24 cellular contexts compared by ENCODE assay signal in genomic region chr20:1633535-1633934, GRCh38. TPM values are rescaled to one million over a fixed set of nuclear protein-coding genes. Genes with fewer than 3 reads are reported as not detected.
DNase-seq lines count a peak whose midpoint lies in the region; ATAC-seq and TF ChIP-seq lines count a peak whose summit lies in the region.
"Had no signal": no experiment of that assay in that cellular context is flagged by ENCODE, and none has a peak within 500 bp of the region (broad histone marks: within the 10 kb centered on the region; RNA-seq: fewer than 3 reads in every experiment).

No MANE protein-coding gene starts in this region.

- BruUV-seq in mammary epithelial cell (replicated peaks; lab: Mats Ljungman, UMichigan), result no TSS peak

- no peaks in the 10 kb centered on the region for H3K36me3 ChIP-seq in mammary epithelial cell (ENCODE audit: insufficient read depth, low read length)
- peaks cover 0 to 53% (median 20%) of the 10 kb centered on the region in 3 experiments for H3K36me3 ChIP-seq in naive thymus-derived CD4-positive, alpha-beta T cell (ENCODE audit: control insufficient read depth in 2 of 3, insufficient read depth in 3 of 3, low read length in 3 of 3)
- H3K36me3 ChIP-seq: BLaER1 treated with 17β-estradiol and CSF1 and Interleukin-3, amounts not matched to agents 10 nM and 100 nM; gastroesophageal sphincter; left lung; right atrium auricular region; thyroid gland had no signal

- in situ Hi-C loops in mammary epithelial cell (cut with MboI; ENCODE audit: low sequenced_read_pairs in 2 of 2), result loop anchor here in 1 of 2 donors (25.0 kb wide), 1 partner anchor 96 kb away; no protein-coding TSS in a partner anchor

- intact Hi-C loops in mammary epithelial cell (cut with micrococcal nuclease) (no loop called here), CD14-positive monocyte (cut with micrococcal nuclease) (no loop called here)
- intact Hi-C loops in naive thymus-derived CD4-positive, alpha-beta T cell (cut with micrococcal nuclease), result loop anchor here in 1 of 2 donors (1.0 kb wide), 1 partner anchor 8 kb away; no protein-coding TSS in a partner anchor

- dilution Hi-C loops in mammary epithelial cell (cut with HindIII; ENCODE audit: low sequenced_read_pairs), result loop anchor here (25.0 kb wide), 1 partner anchor 96 kb away; no protein-coding TSS in a partner anchor

- CTCF ChIA-PET in mammary epithelial cell (lab: Charles Lee; ENCODE audit: low non-redundant PET), result no interaction called here
- CTCF ChIA-PET in naive thymus-derived CD4-positive, alpha-beta T cell (lab: Charles Lee), result no interaction called here

- no peak for TF ChIP-seq CTCF in mammary epithelial cell (conservative IDR thresholded peaks at IDR 0.05 in 1 of 2, IDR thresholded peaks at IDR 0.05 in 1 of 2; ENCODE audit: extremely low read depth in 1 of 2, insufficient read depth in 1 of 2, low read depth in 1 of 2, low read length in 2 of 2)
- TF ChIP-seq CTCF in GM20000 (IDR thresholded peaks at IDR 0.05; ENCODE audit: extremely low read depth, missing control alignments), result no peak
- no peak for TF ChIP-seq CTCF in CD14-positive monocyte (IDR thresholded peaks at IDR 0.05)

- peaks cover 22% of the 10 kb centered on the region for H3K4me1 ChIP-seq in mammary epithelial cell (ENCODE audit: insufficient read depth, low read length)
- H3K4me1 ChIP-seq in naive thymus-derived CD4-positive, alpha-beta T cell (ENCODE audit: control insufficient read depth in 2 of 2, insufficient read depth in 2 of 2, low read length in 2 of 2), result peaks cover 14 to 26% of the 10 kb centered on the region in 2 donors
- H3K4me1 ChIP-seq: body of pancreas, gastroesophageal sphincter, right atrium auricular region, thyroid gland had no signal

- H3K27me3 ChIP-seq in mammary epithelial cell (ENCODE audit: insufficient read depth, low read length), result no peaks in the 10 kb centered on the region
- no peaks in the 10 kb centered on the region for H3K27me3 ChIP-seq in naive thymus-derived CD4-positive, alpha-beta T cell (ENCODE audit: control insufficient read depth in 2 of 2, insufficient read depth in 2 of 2, low read length in 2 of 2)
- H3K27me3 ChIP-seq: body of pancreas, right atrium auricular region, thyroid gland had no signal

- H3K4me2 ChIP-seq in mammary epithelial cell (ENCODE audit: insufficient read depth, low read depth, low read length), result no peak overlapping the region
- H3K4me2 ChIP-seq: BLaER1 treated with 17β-estradiol and CSF1 and Interleukin-3, amounts not matched to agents 10 nM and 100 nM had no signal

- ATAC-seq in activated T-cell treated with anti-CD3 and anti-CD28 coated beads, Interleukin-2, amount 50 U/mL, for 4 hours, result no peak
- ATAC-seq in naive thymus-derived CD4-positive, alpha-beta T cell, result no peak
- no peak for ATAC-seq in HG03432 (IDR thresholded peaks at IDR 0.05; ENCODE audit: unreplicated experiment)
- ATAC-seq: body of pancreas; gastroesophageal sphincter; left lung; stimulated activated effector memory CD8-positive, alpha-beta T cell treated with anti-CD3 and anti-CD28 coated beads, Interleukin-12 subunit alpha, Interleukin-12 subunit beta, amount 100 ng/mL, for 72 hours had no signal

- DNase-seq in activated T-cell treated with anti-CD3 and anti-CD28 coated beads, Interleukin-2, amount 50 U/mL, for 24 hours, result no peak
- DNase-seq in activated T-cell treated with anti-CD3 and anti-CD28 coated beads, Interleukin-2, amount 50 U/mL, for 4 hours, result no peak
- DNase-seq in OCI-M1 (lab: John Stamatoyannopoulos, UW) (peak; percentile 76), mammary epithelial cell (peak; percentile 10), GM20000 (ENCODE audit: low spot score) (no peak), CD14-positive monocyte (ENCODE audit: low spot score) (no peak)
- no peak for DNase-seq in naive thymus-derived CD4-positive, alpha-beta T cell
- DNase-seq: activated CD4-positive, CD25-positive, alpha-beta regulatory T cell treated with anti-CD3 and anti-CD28 coated beads, Interleukin-2, amount 50 U/mL, for 72 hours; activated CD8-positive, alpha-beta memory T cell treated with anti-CD3 and anti-CD28 coated beads, Interleukin-2, amount 50 U/mL, for 4 hours; activated naive CD4-positive, alpha-beta T cell; body of pancreas; left lung; NCI-H1092; NCI-H2081; NCI-H510A treated with DMSO at 0.1 percent for 48 hours; thyroid gland had no signal

- no peaks in the 10 kb centered on the region for H3K9me3 Mint-ChIP-seq in activated T-cell treated with anti-CD3 and anti-CD28 coated beads, Interleukin-2, amount 50 U/mL, for 24 hours
- no peaks in the 10 kb centered on the region for H3K9me3 Mint-ChIP-seq in activated T-cell treated with anti-CD3 and anti-CD28 coated beads, Interleukin-2, amount 50 U/mL, for 4 hours
- no peaks in the 10 kb centered on the region for H3K9me3 Mint-ChIP-seq in naive thymus-derived CD4-positive, alpha-beta T cell
- H3K9me3 Mint-ChIP-seq in CD14-positive monocyte, result peaks cover 0 to 1% (median 0%) of the 10 kb centered on the region in 7 donors
- H3K9me3 Mint-ChIP-seq: IgD-negative memory B cell; stimulated activated effector memory CD8-positive, alpha-beta T cell treated with anti-CD3 and anti-CD28 coated beads, Interleukin-12 subunit alpha, Interleukin-12 subunit beta, amount 100 ng/mL, for 72 hours had no signal

- no peaks in the 10 kb centered on the region for H4K20me1 ChIP-seq in mammary epithelial cell (ENCODE audit: insufficient read depth, low read length)
- H4K20me1 ChIP-seq: BLaER1 treated with 17β-estradiol and CSF1 and Interleukin-3, amounts not matched to agents 10 nM and 100 nM had no signal

- no peak overlapping the region for H3K4me3 Mint-ChIP-seq in activated T-cell treated with anti-CD3 and anti-CD28 coated beads, Interleukin-2, amount 50 U/mL, for 24 hours
- H3K4me3 Mint-ChIP-seq in activated T-cell treated with anti-CD3 and anti-CD28 coated beads, Interleukin-2, amount 50 U/mL, for 4 hours, result no peak overlapping the region
- peak overlapping the region in 4 of 10 donors; percentile 14 to 42 (median 20) for H3K4me3 Mint-ChIP-seq in naive thymus-derived CD4-positive, alpha-beta T cell
- no peak overlapping the region for H3K4me3 Mint-ChIP-seq in CD14-positive monocyte
- H3K4me3 Mint-ChIP-seq: IgD-negative memory B cell; stimulated activated effector memory CD8-positive, alpha-beta T cell treated with anti-CD3 and anti-CD28 coated beads, Interleukin-12 subunit alpha, Interleukin-12 subunit beta, amount 100 ng/mL, for 72 hours had no signal

- H3K9me3 ChIP-seq in mammary epithelial cell (replicated peaks; ENCODE audit: insufficient read depth, low read length), result no peaks in the 10 kb centered on the region
- no peaks in the 10 kb centered on the region for H3K9me3 ChIP-seq in naive thymus-derived CD4-positive, alpha-beta T cell (ENCODE audit: control insufficient read depth in 2 of 3, low read length in 3 of 3)
- H3K9me3 ChIP-seq: BLaER1 treated with 17β-estradiol and CSF1 and Interleukin-3, amounts not matched to agents 10 nM and 100 nM; body of pancreas; gastroesophageal sphincter; left lung; right atrium auricular region; thyroid gland had no signal

- POLR2A ChIA-PET in naive thymus-derived CD4-positive, alpha-beta T cell (lab: Charles Lee), result no interaction called here

- H3K79me2 ChIP-seq in mammary epithelial cell (ENCODE audit: insufficient read depth, low read length), result no peaks in the 10 kb centered on the region

- no peak overlapping the region for H3K27ac ChIP-seq in mammary epithelial cell (ENCODE audit: insufficient read depth, low read depth, low read length)
- peak overlapping the region; percentile 42 for H3K27ac ChIP-seq in naive thymus-derived CD4-positive, alpha-beta T cell (ENCODE audit: low read depth, low read length)
- H3K27ac ChIP-seq: BLaER1 treated with 17β-estradiol and CSF1 and Interleukin-3, amounts not matched to agents 10 nM and 100 nM; body of pancreas; gastroesophageal sphincter; left lung; right atrium auricular region; thyroid gland had no signal

- peak overlapping the region; percentile 8 for H3K27ac Mint-ChIP-seq in activated T-cell treated with anti-CD3 and anti-CD28 coated beads, Interleukin-2, amount 50 U/mL, for 24 hours
- H3K27ac Mint-ChIP-seq in naive thymus-derived CD4-positive, alpha-beta T cell, result peak overlapping the region in 8 of 9 donors; percentile 26 to 94 (median 85)
- H3K27ac Mint-ChIP-seq in CD14-positive monocyte, result peak overlapping the region in 1 of 7 donors; percentile 57
- H3K27ac Mint-ChIP-seq: stimulated activated effector memory CD8-positive, alpha-beta T cell treated with anti-CD3 and anti-CD28 coated beads, Interleukin-12 subunit alpha, Interleukin-12 subunit beta, amount 100 ng/mL, for 72 hours had no signal

- H3K27me3 Mint-ChIP-seq in activated T-cell treated with anti-CD3 and anti-CD28 coated beads, Interleukin-2, amount 50 U/mL, for 24 hours, result no peaks in the 10 kb centered on the region
- H3K27me3 Mint-ChIP-seq in activated T-cell treated with anti-CD3 and anti-CD28 coated beads, Interleukin-2, amount 50 U/mL, for 4 hours (ENCODE audit: low read depth), result no peaks in the 10 kb centered on the region
- H3K27me3 Mint-ChIP-seq in naive thymus-derived CD4-positive, alpha-beta T cell, result no peaks in the 10 kb centered on the region
- H3K27me3 Mint-ChIP-seq in CD14-positive monocyte (ENCODE audit: low read depth in 3 of 3), result peaks cover 2 to 8% (median 3%) of the 10 kb centered on the region in 3 donors

- peaks cover 66% of the 10 kb centered on the region for H3K36me3 Mint-ChIP-seq in activated T-cell treated with anti-CD3 and anti-CD28 coated beads, Interleukin-2, amount 50 U/mL, for 24 hours (ENCODE audit: low read depth)
- peaks cover 44% of the 10 kb centered on the region for H3K36me3 Mint-ChIP-seq in activated T-cell treated with anti-CD3 and anti-CD28 coated beads, Interleukin-2, amount 50 U/mL, for 4 hours (ENCODE audit: insufficient read depth)
- H3K36me3 Mint-ChIP-seq in naive thymus-derived CD4-positive, alpha-beta T cell, result peaks cover 22 to 76% (median 52%) of the 10 kb centered on the region in 5 donors
- no peaks in the 10 kb centered on the region for H3K36me3 Mint-ChIP-seq in CD14-positive monocyte

- H3K4me1 Mint-ChIP-seq in activated T-cell treated with anti-CD3 and anti-CD28 coated beads, Interleukin-2, amount 50 U/mL, for 24 hours (ENCODE audit: low read depth), result peaks cover 78% of the 10 kb centered on the region
- peaks cover 54% of the 10 kb centered on the region for H3K4me1 Mint-ChIP-seq in activated T-cell treated with anti-CD3 and anti-CD28 coated beads, Interleukin-2, amount 50 U/mL, for 4 hours (ENCODE audit: low read depth)
- peaks cover 29 to 74% (median 46%) of the 10 kb centered on the region in 7 donors for H3K4me1 Mint-ChIP-seq in naive thymus-derived CD4-positive, alpha-beta T cell
- peaks cover 35% of the 10 kb centered on the region for H3K4me1 Mint-ChIP-seq in CD14-positive monocyte

- no peak overlapping the region for H3K9ac ChIP-seq in mammary epithelial cell (ENCODE audit: insufficient read depth, low read length)
- H3K9ac ChIP-seq: BLaER1 treated with 17β-estradiol and CSF1 and Interleukin-3, amounts not matched to agents 10 nM and 100 nM had no signal

- peak overlapping the region; percentile 27 for H2AFZ ChIP-seq in mammary epithelial cell (ENCODE audit: low read depth, low read length)

- no peak overlapping the region for H3K4me3 ChIP-seq in mammary epithelial cell (replicated peaks in 1 of 3; ENCODE audit: insufficient read depth in 1 of 3, low read depth in 2 of 3, low read length in 3 of 3)
- H3K4me3 ChIP-seq in naive thymus-derived CD4-positive, alpha-beta T cell (ENCODE audit: low read length), result no peak overlapping the region
- H3K4me3 ChIP-seq: BLaER1 treated with 17β-estradiol and CSF1 and Interleukin-3, amounts not matched to agents 10 nM and 100 nM; body of pancreas; gastroesophageal sphincter; left lung; right atrium auricular region; thyroid gland had no signal

- 69% methylated on average over 4 of the region's 4 CpGs for WGBS in mammary epithelial cell (ENCODE audit: low coverage, missing lambda C conversion rate)

RNA-seq across cellular contexts. Expression of gene SIRPB1, which starts 13.7 kb away (rescaled TPM):
- total RNA-seq in activated T-cell treated with anti-CD3 and anti-CD28 coated beads, Interleukin-2, amount 50 U/mL, for 4 hours, result under 1 TPM; 0.34 to 0.78 (median 0.73) TPM
- 1 to 10 TPM; 3.8 to 5.3 TPM for total RNA-seq in mammary epithelial cell
- polyA plus RNA-seq in mammary epithelial cell, result 2.1 TPM
- not detected for polyA minus RNA-seq in mammary epithelial cell
- 10 to 100 TPM in 3 of 5 experiments, 1 to 10 TPM in 2; 4.6 to 28.2 (median 11.9) TPM for total RNA-seq in naive thymus-derived CD4-positive, alpha-beta T cell
- polyA plus RNA-seq in naive thymus-derived CD4-positive, alpha-beta T cell, result 1 to 10 TPM; 2.2 to 7.9 TPM
- polyA plus RNA-seq in CD14-positive monocyte, result 100 to 1,000 TPM; 137 to 437 TPM

RNA-seq across cellular contexts. Expression of gene SIRPG, which starts 24.0 kb away (rescaled TPM):
- 10 to 100 TPM; 11.6 to 13.3 (median 12.0) TPM for total RNA-seq in activated T-cell treated with anti-CD3 and anti-CD28 coated beads, Interleukin-2, amount 50 U/mL, for 4 hours
- total RNA-seq in mammary epithelial cell, result not detected
- polyA plus RNA-seq in mammary epithelial cell, result 0.60 TPM
- 7.2 TPM for polyA minus RNA-seq in mammary epithelial cell
- total RNA-seq in naive thymus-derived CD4-positive, alpha-beta T cell, result 10 to 100 TPM; 25.6 to 71.7 (median 50.2) TPM
- 100 to 1,000 TPM; 197 to 198 TPM for polyA plus RNA-seq in naive thymus-derived CD4-positive, alpha-beta T cell
- polyA plus RNA-seq in CD14-positive monocyte, result under 1 TPM; 0.51 to 0.52 TPM
- total RNA-seq: body of pancreas, dermis microvascular lymphatic vessel endothelial cell, H4, right atrium auricular region, thyroid gland had no signal

Comparison
In these comparisons a context has a peak if more than half of its experiments do, and no peak if none do; other contexts are left out.
1. DNase-seq: peak in OCI-M1 (single experiment) and mammary epithelial cell (single experiment); none in activated T-cell treated with anti-CD3 and anti-CD28 coated beads, Interleukin-2, amount 50 U/mL, for 24 hours (single experiment), activated T-cell treated with anti-CD3 and anti-CD28 coated beads, Interleukin-2, amount 50 U/mL, for 4 hours (single experiment), naive thymus-derived CD4-positive, alpha-beta T cell (0 of 9), GM20000 (single experiment) and CD14-positive monocyte (single experiment).
2. RNA of gene SIRPG, which starts 24.0 kb away (total RNA-seq): 25.6 to 71.7 TPM in naive thymus-derived CD4-positive, alpha-beta T cell and 11.6 to 13.3 TPM in activated T-cell treated with anti-CD3 and anti-CD28 coated beads, Interleukin-2, amount 50 U/mL, for 4 hours; not detected in mammary epithelial cell; every median in the first group is over 10 times any median in the second.